Comparison of ENCODE assay signal across 8 cellular contexts in genomic region chr18:13823707-13824395, GRCh38. TPM values are rescaled to one million over a fixed set of nuclear protein-coding genes. Genes with fewer than 3 reads are reported as not detected.
DNase-seq lines count a peak whose midpoint lies in the region; ATAC-seq and TF ChIP-seq lines count a peak whose summit lies in the region.

Gene MC5R (plus strand): TSS chr18:13824149. CDS start chr18:13825766, 1,617 bp downstream.

- no peaks in the 10 kb centered on the region for H3K27me3 ChIP-seq in right lobe of liver

- peaks cover 0 to 4% (median 0%) of the 10 kb centered on the region in 4 donors for H3K4me1 ChIP-seq in right lobe of liver

- no peak within 1 kb of the TSS for H3K27ac ChIP-seq in right lobe of liver

- TF ChIP-seq CTCF in choroid plexus epithelial cell (conservative IDR thresholded peaks at IDR 0.05; ENCODE audit: low read depth, low read length) (peak; percentile 68), right lobe of liver (IDR thresholded peaks at IDR 0.05) (peak; percentile 72 to 95 (median 80))

- H3K4me3 ChIP-seq in choroid plexus epithelial cell (ENCODE audit: low read depth, low read length) (peak within 1 kb of the TSS; percentile 38), right lobe of liver (peak within 1 kb of the TSS; percentile 33 to 49 (median 36))

- TF ChIP-seq POLR2A in right lobe of liver (IDR thresholded peaks at IDR 0.05): no peak

- ATAC-seq in HG02642 (IDR thresholded peaks at IDR 0.05; ENCODE audit: poor library complexity, unreplicated experiment) (peak; percentile 93), right lobe of liver (peak; percentile 96 to 99 (median 98))

- 14% methylated on average over 18 of the region's 54 CpGs for WGBS in right lobe of liver (ENCODE audit: insufficient coverage, low coverage, low lambda C conversion rate, missing lambda C conversion rate)

- no peaks in the 10 kb centered on the region for H3K9me3 ChIP-seq in right lobe of liver

- intact Hi-C loops in right lobe of liver (cut with DNase I): loop anchor here in 1 of 2 donors (10.0 kb wide), 1 partner anchor 251 kb away; no protein-coding TSS in a partner anchor

- no peaks in the 10 kb centered on the region for H3K36me3 ChIP-seq in right lobe of liver

- DNase-seq in NCI-H1092 treated with DMSO at 0.1 percent for 48 hours (lab: John Stamatoyannopoulos, UW) (peak; percentile 18), NCI-H1092 (lab: John Stamatoyannopoulos, UW) (no peak), NCI-H146 (lab: John Stamatoyannopoulos, UW) (peak; percentile 57), choroid plexus epithelial cell (ENCODE audit: low read depth) (peak; percentile 56), right lobe of liver (peak; percentile 68 to 77 (median 72))
- DNase-seq in activated CD4-positive, alpha-beta T cell treated with anti-CD3 and anti-CD28 coated beads for 4 hours: peak; percentile 64 to 70
- DNase-seq in stimulated activated CD4-positive, alpha-beta T cell treated with anti-CD3 and anti-CD28 coated beads, TNF-alpha, amount 100 ng/mL, for 1 hour (ENCODE audit: low read depth in 3 of 3, low spot score in 1 of 3): peak; percentile 3 to 75 (median 53)

RNA-seq across cellular contexts. Expression of gene MC5R, which starts in this region (rescaled TPM):
- total RNA-seq in right lobe of liver: not detected

Comparison
In these comparisons a context has a peak if more than half of its experiments do, and no peak if none do; other contexts are left out.
1. Peak in DNase-seq, ATAC-seq and H3K4me3 ChIP-seq in right lobe of liver; RNA of the gene not detected or under 1 TPM.